1 cellular context compared by ENCODE assay signal in the genomic region with DNA sequence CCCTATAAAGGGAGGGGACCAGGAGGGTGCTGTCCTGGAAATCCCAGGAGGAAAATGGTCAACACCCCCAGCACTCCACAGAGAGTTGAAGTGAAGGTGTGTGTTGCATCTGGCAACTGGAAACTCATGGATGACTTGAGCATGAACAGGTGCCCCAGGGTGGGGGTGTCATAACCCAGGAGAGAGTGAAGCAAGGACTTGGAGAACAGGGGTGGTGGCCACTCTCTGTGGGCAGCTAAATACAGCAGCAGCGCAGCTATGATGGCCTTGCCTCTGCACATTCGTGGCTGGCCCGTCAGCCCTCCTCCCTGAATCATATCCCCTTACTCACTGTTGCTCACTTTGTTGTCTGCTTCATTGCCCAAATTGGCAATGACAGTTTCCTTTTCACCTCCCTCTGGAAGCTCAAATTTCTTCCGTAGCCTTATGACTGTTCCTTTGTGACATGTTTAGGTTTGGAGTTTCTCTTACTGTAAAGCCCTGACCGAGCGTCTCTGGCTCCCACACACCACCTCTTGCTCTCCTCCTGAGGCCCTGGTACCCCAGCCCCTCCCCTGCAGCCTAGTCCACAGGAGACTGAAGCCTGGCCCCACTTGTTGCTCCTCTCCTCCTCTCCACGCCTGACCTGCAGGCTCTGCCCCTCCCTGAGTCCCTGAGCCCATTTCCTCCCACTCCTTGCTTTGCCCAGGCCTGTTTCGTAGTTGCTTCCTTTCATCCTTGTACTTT.
TF ChIP-seq lines count a peak whose summit lies in the region.

No MANE protein-coding gene starts in this region.

TF ChIP-seq in SK-N-SH, 30 proteins besides CTCF, POLR2A, EP300 and RAD21 (continued from another document):
- TF ChIP-seq EZH2phosphoT487 (IDR thresholded peaks at IDR 0.05; ENCODE audit: borderline replicate concordance, low read depth) (no peak), POLR2AphosphoS5 (IDR thresholded peaks at IDR 0.05; ENCODE audit: low read depth, low read length) (peak; percentile 15; the same call in 1 of the 2 replicates), FOSL2 (IDR thresholded peaks at IDR 0.05; ENCODE audit: borderline replicate concordance, low read depth) (peak; percentile 86), FOXJ3 (CRISPR knock-in tag; IDR thresholded peaks at IDR 0.05) (no peak), JUND (IDR thresholded peaks at IDR 0.05) (peak; percentile 87), RCOR1 (IDR thresholded peaks at IDR 0.05; ENCODE audit: low read length) (no peak), IRF3 (IDR thresholded peaks at IDR 0.05; ENCODE audit: low read depth, low read length) (no peak), TEAD4 (IDR thresholded peaks at IDR 0.05; ENCODE audit: borderline replicate concordance, insufficient read depth) (peak; percentile 57; the same call in 1 of the 2 replicates), SMC3 (IDR thresholded peaks at IDR 0.05; ENCODE audit: low read depth, low read length) (no peak; the same call in 1 of the 2 replicates), SIN3A (IDR thresholded peaks at IDR 0.05; ENCODE audit: borderline replicate concordance, low read depth, low read length) (no peak; the same call in 1 of the 2 replicates)
- TF ChIP-seq, protein P1, sequence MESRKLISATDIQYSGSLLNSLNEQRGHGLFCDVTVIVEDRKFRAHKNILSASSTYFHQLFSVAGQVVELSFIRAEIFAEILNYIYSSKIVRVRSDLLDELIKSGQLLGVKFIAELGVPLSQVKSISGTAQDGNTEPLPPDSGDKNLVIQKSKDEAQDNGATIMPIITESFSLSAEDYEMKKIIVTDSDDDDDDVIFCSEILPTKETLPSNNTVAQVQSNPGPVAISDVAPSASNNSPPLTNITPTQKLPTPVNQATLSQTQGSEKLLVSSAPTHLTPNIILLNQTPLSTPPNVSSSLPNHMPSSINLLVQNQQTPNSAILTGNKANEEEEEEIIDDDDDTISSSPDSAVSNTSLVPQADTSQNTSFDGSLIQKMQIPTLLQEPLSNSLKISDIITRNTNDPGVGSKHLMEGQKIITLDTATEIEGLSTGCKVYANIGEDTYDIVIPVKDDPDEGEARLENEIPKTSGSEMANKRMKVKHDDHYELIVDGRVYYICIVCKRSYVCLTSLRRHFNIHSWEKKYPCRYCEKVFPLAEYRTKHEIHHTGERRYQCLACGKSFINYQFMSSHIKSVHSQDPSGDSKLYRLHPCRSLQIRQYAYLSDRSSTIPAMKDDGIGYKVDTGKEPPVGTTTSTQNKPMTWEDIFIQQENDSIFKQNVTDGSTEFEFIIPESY (IDR thresholded peaks at IDR 0.05; ENCODE audit: borderline replicate concordance, low read depth): peak; percentile 79; the same call in 1 of the 2 replicates
- TF ChIP-seq, protein P2, sequence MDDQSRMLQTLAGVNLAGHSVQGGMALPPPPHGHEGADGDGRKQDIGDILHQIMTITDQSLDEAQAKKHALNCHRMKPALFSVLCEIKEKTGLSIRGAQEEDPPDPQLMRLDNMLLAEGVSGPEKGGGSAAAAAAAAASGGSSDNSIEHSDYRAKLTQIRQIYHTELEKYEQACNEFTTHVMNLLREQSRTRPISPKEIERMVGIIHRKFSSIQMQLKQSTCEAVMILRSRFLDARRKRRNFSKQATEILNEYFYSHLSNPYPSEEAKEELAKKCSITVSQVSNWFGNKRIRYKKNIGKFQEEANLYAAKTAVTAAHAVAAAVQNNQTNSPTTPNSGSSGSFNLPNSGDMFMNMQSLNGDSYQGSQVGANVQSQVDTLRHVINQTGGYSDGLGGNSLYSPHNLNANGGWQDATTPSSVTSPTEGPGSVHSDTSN (IDR thresholded peaks at IDR 0.05): peak; percentile 97
